ENCODE assay signal across 8 cellular contexts in genomic region chr15:48925714-48926223, GRCh38. TPM values are rescaled to one million over a fixed set of nuclear protein-coding genes. Genes with fewer than 3 reads are reported as not detected.
DNase-seq lines count a peak whose midpoint lies in the region; ATAC-seq and TF ChIP-seq lines count a peak whose summit lies in the region.

No MANE protein-coding gene starts in this region.

- no peak for ATAC-seq in HG03520 (IDR thresholded peaks at IDR 0.05; ENCODE audit: unreplicated experiment)
- no peak for ATAC-seq in HG02763 (IDR thresholded peaks at IDR 0.05; ENCODE audit: unreplicated experiment)

- no peaks in the 10 kb centered on the region for H3K27me3 ChIP-seq in uterus

- no peak for TF ChIP-seq CTCF in uterus (IDR thresholded peaks at IDR 0.05)

- TF ChIP-seq POLR2A in uterus (IDR thresholded peaks at IDR 0.05) = no peak

- intact Hi-C loops in uterus (cut with DNase I; ENCODE audit: low total_unique reads) = no loop called here

- H3K36me3 ChIP-seq in uterus = no peaks in the 10 kb centered on the region

- DNase-seq in stimulated activated CD4-positive, alpha-beta T cell treated with anti-CD3 and anti-CD28 coated beads, Interleukin-15, amount 100 ng/mL, for 24 hours = peak; percentile 19
- no peak for DNase-seq in stimulated activated CD4-positive, alpha-beta T cell treated with anti-CD3 and anti-CD28 coated beads, Interleukin-12 subunit alpha, Interleukin-12 subunit beta, amount 100 ng/mL, for 4 hours
- peak; percentile 34 for DNase-seq in SK-MEL-5 (ENCODE audit: low read depth, low spot score)
- DNase-seq in fibroblast of gingiva (ENCODE audit: low read depth) = peak; percentile 81
- DNase-seq in Kasumi-1 (lab: John Stamatoyannopoulos, UW) = no peak
- DNase-seq in uterus = no peak

- in situ Hi-C loops in SK-MEL-5 (cut with HindIII; ENCODE audit: low pct_unique_long_range_greater_than_20kb, low sequenced_read_pairs) = no loop called here

- H3K4me3 ChIP-seq in uterus = no peak overlapping the region

- H3K9me3 ChIP-seq in uterus = no peaks in the 10 kb centered on the region

- H3K4me1 ChIP-seq in uterus = no peaks in the 10 kb centered on the region

- no peak overlapping the region for H3K27ac ChIP-seq in uterus

RNA-seq across cellular contexts. Expression of gene SHC4, which starts 38.0 kb away (rescaled TPM):
- total RNA-seq in SK-MEL-5 (2014; rRNA removed; shearing (Covaris generic)) = 20.9 and 21.3 TPM in 2 replicates
- polyA plus RNA-seq in SK-MEL-5 (2015; cell fraction: cytosol; rRNA removed) = 13.8 and 19.4 TPM in 2 replicates
- polyA plus RNA-seq in SK-MEL-5 (2015; cell fraction: nucleus; rRNA removed) = 15.4 and 22.4 TPM in 2 replicates
- total RNA-seq in uterus = 1 to 10 TPM in 2 of 4 donors, under 1 TPM in 1, not detected in 1; 0.88 to 6.8 (median 5.0) TPM

RNA-seq across cellular contexts. Expression of gene EID1, which starts 47.8 kb away (rescaled TPM):
- 154 and 171 TPM in 2 replicates for total RNA-seq in SK-MEL-5 (2014; rRNA removed; shearing (Covaris generic))
- 134 and 216 TPM in 2 replicates for polyA plus RNA-seq in SK-MEL-5 (2015; cell fraction: cytosol; rRNA removed)
- 85.4 and 120 TPM in 2 replicates for polyA plus RNA-seq in SK-MEL-5 (2015; cell fraction: nucleus; rRNA removed)
- total RNA-seq in uterus = 100 to 1,000 TPM; 196 to 427 (median 285) TPM

Comparison
In these comparisons a context has a peak if more than half of its experiments do, and no peak if none do; other contexts are left out.
1. DNase-seq: peak in stimulated activated CD4-positive, alpha-beta T cell treated with anti-CD3 and anti-CD28 coated beads, Interleukin-15, amount 100 ng/mL, for 24 hours (single experiment), SK-MEL-5 (single experiment) and fibroblast of gingiva (single experiment); none in stimulated activated CD4-positive, alpha-beta T cell treated with anti-CD3 and anti-CD28 coated beads, Interleukin-12 subunit alpha, Interleukin-12 subunit beta, amount 100 ng/mL, for 4 hours (single experiment), Kasumi-1 (0 of 2) and uterus (0 of 2).